ENCODE assay signal across 22 cellular contexts in the genomic region with DNA sequence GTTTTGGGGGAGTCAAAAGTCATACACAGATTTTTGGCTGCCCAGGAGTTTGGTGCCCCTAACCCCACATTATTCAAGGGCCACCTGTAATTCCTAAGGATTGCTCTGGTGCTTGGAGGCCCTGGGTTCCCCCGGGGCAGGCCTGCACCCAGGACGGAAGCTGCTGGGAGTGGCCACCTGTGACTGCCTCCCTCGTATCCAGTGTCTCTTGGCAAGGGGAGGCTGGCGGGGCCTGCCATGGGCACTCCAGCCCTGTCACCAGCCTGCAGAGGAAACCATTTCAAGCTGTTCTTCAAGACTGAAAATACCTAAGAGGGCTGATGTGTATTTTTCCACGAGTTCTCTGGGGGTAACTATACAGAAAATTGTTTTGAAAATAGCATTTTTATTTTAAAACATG. TPM values are rescaled to one million over a fixed set of nuclear protein-coding genes. Genes with fewer than 3 reads are reported as not detected.
"Had no signal": no experiment of that assay in that cellular context is flagged by ENCODE, and none has a peak within 500 bp of the region (broad histone marks: within the 10 kb centered on the region; RNA-seq: fewer than 3 reads in every experiment).

No MANE protein-coding gene starts in this region.

- H3K27me3 Mint-ChIP-seq: stimulated activated naive CD8-positive, alpha-beta T cell treated with anti-CD3 and anti-CD28 coated beads, Interleukin-15, Interleukin-2, amounts not matched to agents 100 ng/mL and 50 ng/mL, for 24 hours had no signal

- H3K4me1 Mint-ChIP-seq: memory B cell; naive B cell; stimulated activated memory B cell treated with anti-CD40 and anti-IgM and Interleukin-4, amounts not matched to agents 10 μg/mL and 1 μg/mL and 100 μg/mL, for 72 hours had no signal

- H3K36me3 Mint-ChIP-seq: memory B cell; naive B cell; stimulated activated memory B cell treated with anti-CD40 and anti-IgM and Interleukin-4, amounts not matched to agents 10 μg/mL and 1 μg/mL and 100 μg/mL, for 72 hours had no signal

- H3K9me3 Mint-ChIP-seq: memory B cell; nephron; stimulated activated memory B cell treated with anti-CD40 and anti-IgM and Interleukin-4, amounts not matched to agents 10 μg/mL and 1 μg/mL and 100 μg/mL, for 72 hours; stimulated activated naive CD8-positive, alpha-beta T cell treated with anti-CD3 and anti-CD28 coated beads, Interleukin-15, Interleukin-2, amounts not matched to agents 100 ng/mL and 50 ng/mL, for 24 hours had no signal

- DNase-seq: effector memory CD4-positive, alpha-beta T cell; hippocampal formation; kidney glomerular epithelial cell; left lung; lower lobe of right lung; naive B cell; occipital lobe; psoas muscle; retina; right lobe of liver; stimulated activated CD4-positive, alpha-beta T cell treated with anti-CD3 and anti-CD28 coated beads, Interleukin-15, amount 100 ng/mL, for 24 hours; stimulated activated CD4-positive, alpha-beta T cell treated with anti-CD3 and anti-CD28 coated beads, Interleukin-1b, Interleukin-23, amount 100 ng/mL, for 48 hours; stimulated activated CD4-positive, alpha-beta T cell treated with anti-CD3 and anti-CD28 coated beads, Interleukin-4, amount 100 ng/mL, for 24 hours had no signal

- H3K36me3 ChIP-seq: heart left ventricle, left lung, lower lobe of right lung, right lobe of liver, spleen, tibial nerve had no signal

- H3K27ac Mint-ChIP-seq: memory B cell; nephron; stimulated activated memory B cell treated with anti-CD40 and anti-IgM and Interleukin-4, amounts not matched to agents 10 μg/mL and 1 μg/mL and 100 μg/mL, for 72 hours; stimulated activated naive CD8-positive, alpha-beta T cell treated with anti-CD3 and anti-CD28 coated beads, Interleukin-15, Interleukin-2, amounts not matched to agents 100 ng/mL and 50 ng/mL, for 24 hours had no signal

- H3K4me3 Mint-ChIP-seq: memory B cell; naive B cell; nephron; stimulated activated memory B cell treated with anti-CD40 and anti-IgM and Interleukin-4, amounts not matched to agents 10 μg/mL and 1 μg/mL and 100 μg/mL, for 72 hours; stimulated activated naive CD8-positive, alpha-beta T cell treated with anti-CD3 and anti-CD28 coated beads, Interleukin-15, Interleukin-2, amounts not matched to agents 100 ng/mL and 50 ng/mL, for 24 hours had no signal

- H3K27me3 ChIP-seq: left lung, right lobe of liver, tibial nerve had no signal

- H3K4me3 ChIP-seq: heart left ventricle, left lung, lower lobe of right lung, psoas muscle, right lobe of liver, spleen, tibial nerve had no signal

- ATAC-seq: esophagus mucosa; heart left ventricle; left lung; lower lobe of right lung; psoas muscle; right lobe of liver; stimulated activated memory B cell treated with anti-CD40 and anti-IgM and Interleukin-4, amounts not matched to agents 10 μg/mL and 1 μg/mL and 100 μg/mL, for 72 hours had no signal

RNA-seq across cellular contexts. Expression of a gene that starts 24.5 kb away (rescaled TPM):
- total RNA-seq: glomerular endothelial cell, occipital lobe, psoas muscle, right lobe of liver, tibial nerve had no signal

RNA-seq across cellular contexts. Expression of a gene that starts 36.8 kb away (rescaled TPM):
- total RNA-seq: psoas muscle had no signal
